Comparison of ENCODE assay signal across 16 cellular contexts in the genomic region with DNA sequence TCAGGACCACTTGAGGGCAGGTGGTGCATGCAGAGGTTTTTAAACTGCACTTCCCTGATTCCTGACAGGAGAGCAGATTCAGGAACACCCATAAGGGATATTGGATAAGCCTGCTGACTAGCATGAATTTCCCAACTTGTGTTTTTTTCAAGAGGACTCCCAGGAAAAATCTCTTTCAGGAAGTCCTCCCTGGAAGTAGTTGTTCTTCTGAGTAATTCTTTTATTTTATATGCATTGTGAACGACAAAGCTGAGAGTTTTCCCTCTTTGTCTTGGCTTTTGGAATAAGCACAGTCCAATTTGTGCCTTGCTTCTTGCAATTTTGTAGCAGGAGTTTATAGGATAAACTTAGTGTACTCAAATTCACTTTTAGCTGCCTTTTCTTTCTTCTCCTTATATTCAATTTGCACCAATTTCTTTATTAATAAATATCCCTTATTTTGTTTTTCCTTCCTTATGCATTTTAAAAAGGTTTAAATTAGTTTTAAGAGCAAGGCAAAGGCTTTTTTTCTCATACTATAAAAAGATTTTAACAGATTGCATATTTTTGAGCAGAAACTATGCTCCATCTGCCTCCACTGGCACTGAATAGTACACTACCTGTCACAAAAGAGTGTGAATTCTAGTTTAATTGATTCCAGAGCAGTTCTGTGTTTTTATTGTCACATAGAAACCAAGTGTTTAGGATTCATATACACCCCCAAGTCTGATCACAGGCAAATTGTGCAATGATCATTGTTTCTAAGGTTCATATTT.
"Had no signal": no experiment of that assay in that cellular context is flagged by ENCODE, and none has a peak within 500 bp of the region (broad histone marks: within the 10 kb centered on the region; RNA-seq: fewer than 3 reads in every experiment).

No MANE protein-coding gene starts in this region.

- H3K27me3 Mint-ChIP-seq: activated CD4-positive, alpha-beta T cell treated with anti-CD3 and anti-CD28 coated beads, Interleukin-2, amount 10 ng/mL, durations not matched to agents 7 days and 5 days; activated naive CD8-positive, alpha-beta T cell treated with anti-CD3 and anti-CD28 coated beads, Interleukin-2, amount 10 ng/mL, durations not matched to agents 7 days and 5 days; naive thymus-derived CD8-positive, alpha-beta T cell had no signal

- H3K27me3 ChIP-seq: breast epithelium, gastroesophageal sphincter, left lung, tibial nerve, vagina had no signal

- H3K4me3 Mint-ChIP-seq: activated CD4-positive, alpha-beta T cell treated with anti-CD3 and anti-CD28 coated beads, Interleukin-2, amount 10 ng/mL, durations not matched to agents 7 days and 5 days; activated naive CD8-positive, alpha-beta T cell treated with anti-CD3 and anti-CD28 coated beads, Interleukin-2, amount 10 ng/mL, durations not matched to agents 7 days and 5 days; naive thymus-derived CD8-positive, alpha-beta T cell had no signal

- H3K27ac Mint-ChIP-seq: activated CD4-positive, alpha-beta T cell treated with anti-CD3 and anti-CD28 coated beads, Interleukin-2, amount 10 ng/mL, durations not matched to agents 7 days and 5 days; activated naive CD8-positive, alpha-beta T cell treated with anti-CD3 and anti-CD28 coated beads, Interleukin-2, amount 10 ng/mL, durations not matched to agents 7 days and 5 days; naive thymus-derived CD8-positive, alpha-beta T cell had no signal

- H3K4me1 ChIP-seq: breast epithelium, gastroesophageal sphincter, left lung, vagina had no signal

- H3K36me3 Mint-ChIP-seq: activated naive CD8-positive, alpha-beta T cell treated with anti-CD3 and anti-CD28 coated beads, Interleukin-2, amount 10 ng/mL, durations not matched to agents 7 days and 5 days; naive thymus-derived CD8-positive, alpha-beta T cell had no signal

- H3K9me3 ChIP-seq: breast epithelium, gastroesophageal sphincter, left lung, tibial nerve, vagina had no signal

- H3K36me3 ChIP-seq: breast epithelium, gastroesophageal sphincter, left lung, tibial nerve, vagina had no signal

- H3K4me3 ChIP-seq: breast epithelium, gastroesophageal sphincter, left lung, tibial nerve, vagina had no signal

- H3K4me1 Mint-ChIP-seq: activated CD4-positive, alpha-beta T cell treated with anti-CD3 and anti-CD28 coated beads, Interleukin-2, amount 10 ng/mL, durations not matched to agents 7 days and 5 days; activated naive CD8-positive, alpha-beta T cell treated with anti-CD3 and anti-CD28 coated beads, Interleukin-2, amount 10 ng/mL, durations not matched to agents 7 days and 5 days; naive thymus-derived CD8-positive, alpha-beta T cell had no signal

- DNase-seq: activated CD4-positive, alpha-beta T cell treated with anti-CD3 and anti-CD28 coated beads, Interleukin-2, amount 10 ng/mL, durations not matched to agents 7 days and 5 days; activated CD8-positive, alpha-beta memory T cell treated with anti-CD3 and anti-CD28 coated beads, Interleukin-2, amount 50 U/mL, for 48 hours; activated naive CD8-positive, alpha-beta T cell treated with anti-CD3 and anti-CD28 coated beads, Interleukin-2, amount 10 ng/mL, durations not matched to agents 7 days and 5 days; aorta; erythroblast; kidney; left lung; mammary epithelial cell; naive thymus-derived CD8-positive, alpha-beta T cell; occipital lobe; stimulated activated CD4-positive, alpha-beta T cell treated with anti-CD3 and anti-CD28 coated beads, Interleukin-4, amount 100 ng/mL, for 1 hour; stimulated activated naive CD4-positive, alpha-beta T cell had no signal

- H3K27ac ChIP-seq: breast epithelium, gastroesophageal sphincter, left lung, tibial nerve, vagina had no signal

- H3K9me3 Mint-ChIP-seq: activated CD4-positive, alpha-beta T cell treated with anti-CD3 and anti-CD28 coated beads, Interleukin-2, amount 10 ng/mL, durations not matched to agents 7 days and 5 days had no signal
